Comparison of ENCODE assay signal across 8 cellular contexts in the genomic region with DNA sequence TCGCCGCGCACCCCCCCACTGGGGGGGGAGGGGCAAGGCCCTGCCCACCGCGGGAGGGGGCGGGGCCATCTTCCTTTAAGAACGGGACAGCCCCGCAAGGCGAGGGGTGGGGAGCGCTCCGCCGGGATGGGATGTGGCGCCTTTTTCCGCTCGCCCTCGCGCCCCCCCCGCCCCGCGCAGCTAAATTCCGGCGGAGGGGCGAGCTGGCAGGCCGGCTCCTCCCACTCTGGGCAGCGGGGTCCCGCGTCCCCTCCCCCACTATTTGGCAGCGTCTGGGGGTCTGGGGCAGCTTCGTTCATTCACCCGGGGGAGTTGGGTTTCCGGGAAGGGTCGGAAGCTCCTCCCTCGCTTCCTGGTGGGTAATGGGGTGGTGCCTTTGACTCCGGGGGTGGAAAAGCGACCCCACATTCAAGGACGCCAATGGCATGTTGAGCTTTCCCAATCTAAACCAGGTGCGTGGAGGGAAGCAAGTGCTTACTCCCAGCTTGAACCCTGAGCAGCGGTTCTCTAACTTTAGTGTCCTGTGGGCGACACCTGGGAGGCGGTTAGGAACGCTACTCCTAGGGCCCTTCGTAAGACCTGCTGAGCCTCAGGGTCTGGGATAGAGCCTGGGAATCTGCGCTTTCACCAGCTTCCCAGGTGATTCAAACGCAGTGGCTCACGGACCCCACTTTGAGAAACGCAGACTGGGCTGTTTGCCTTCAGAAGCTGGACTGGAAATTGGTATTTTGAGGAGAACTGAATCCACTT. TPM values are rescaled to one million over a fixed set of nuclear protein-coding genes. Genes with fewer than 3 reads are reported as not detected.
DNase-seq lines count a peak whose midpoint lies in the region; ATAC-seq and TF ChIP-seq lines count a peak whose summit lies in the region.

No MANE protein-coding gene starts in this region.

- intact Hi-C loops in breast epithelium (cut with DNase I; ENCODE audit: low total_unique reads) = no loop called here

- no peak for TF ChIP-seq POLR2A in breast epithelium (IDR thresholded peaks at IDR 0.05)

- H3K27ac ChIP-seq in VCaP (peak overlapping the region; percentile 98), breast epithelium (peak overlapping the region; percentile 97 to 99)

- peak; percentile 58 for DNase-seq in AG10803 (ENCODE audit: low read depth)
- DNase-seq in NCI-H1105 (lab: John Stamatoyannopoulos, UW) = peak; percentile 29
- DNase-seq in breast epithelium (ENCODE audit: low spot score in 2 of 2) = peak; percentile 57 to 67
- peak; percentile 77 for DNase-seq in iPS-NIHi7 (ENCODE audit: extremely low spot score)
- peak; percentile 61 to 70 for DNase-seq in stimulated activated CD4-positive, alpha-beta T cell treated with anti-CD3 and anti-CD28 coated beads, Interleukin-12 subunit alpha, Interleukin-12 subunit beta, amount 100 ng/mL, for 24 hours (ENCODE audit: low read depth in 2 of 2)

- no peaks in the 10 kb centered on the region for H3K9me3 ChIP-seq in breast epithelium

- H3K36me3 ChIP-seq in breast epithelium = no peaks in the 10 kb centered on the region

- H3K4me3 ChIP-seq in AG10803 (ENCODE audit: low read length) = peak overlapping the region; percentile 97
- H3K4me3 ChIP-seq in breast epithelium = peak overlapping the region; percentile 81 to 96 (median 83)

- H3K4me1 ChIP-seq in breast epithelium = no peaks in the 10 kb centered on the region

- TF ChIP-seq CTCF in AG10803 (conservative IDR thresholded peaks at IDR 0.05; ENCODE audit: low read length) (no peak), VCaP (conservative IDR thresholded peaks at IDR 0.05) (no peak), breast epithelium (IDR thresholded peaks at IDR 0.05) (no peak)

- ATAC-seq in GM19324 (IDR thresholded peaks at IDR 0.05; ENCODE audit: low FRiP score, unreplicated experiment) = peak; percentile 18
- no peak for ATAC-seq in HG03565 (IDR thresholded peaks at IDR 0.05; ENCODE audit: unreplicated experiment)

- H3K27me3 ChIP-seq in breast epithelium = no peaks in the 10 kb centered on the region

RNA-seq across cellular contexts. Expression of gene ASXL1, which starts 0.9 kb away (rescaled TPM):
- total RNA-seq in breast epithelium = 100 to 1,000 TPM in 1 of 3 donors, 10 to 100 TPM in 2; 73.3 to 102 (median 97.3) TPM
